In the genomic region with DNA sequence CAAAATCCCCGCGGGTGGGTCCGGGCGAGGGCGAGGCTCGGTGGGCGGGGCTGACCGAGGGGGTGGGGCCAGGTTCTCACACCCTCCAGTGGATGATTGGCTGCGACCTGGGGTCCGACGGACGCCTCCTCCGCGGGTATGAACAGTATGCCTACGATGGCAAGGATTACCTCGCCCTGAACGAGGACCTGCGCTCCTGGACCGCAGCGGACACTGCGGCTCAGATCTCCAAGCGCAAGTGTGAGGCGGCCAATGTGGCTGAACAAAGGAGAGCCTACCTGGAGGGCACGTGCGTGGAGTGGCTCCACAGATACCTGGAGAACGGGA, we compare ENCODE assay signal across 10 cellular contexts. TPM values are rescaled to one million over a fixed set of nuclear protein-coding genes. Genes with fewer than 3 reads are reported as not detected.
A peak's percentile ranks its signal among the peaks of the same experiment; 100 is the strongest.
DNase-seq lines count a peak whose midpoint lies in the region; ATAC-seq and TF ChIP-seq lines count a peak whose summit lies in the region.
"Had no signal": no experiment of that assay in that cellular context is flagged by ENCODE, and none has a peak within 500 bp of the region (broad histone marks: within the 10 kb centered on the region; RNA-seq: fewer than 3 reads in every experiment).

No MANE protein-coding gene starts in this region.

- H3K36me3 ChIP-seq in Peyer's patch: no peaks in the 10 kb centered on the region

- H3K4me1 ChIP-seq in Peyer's patch: peaks cover 0 to 10% (median 0%) of the 10 kb centered on the region in 4 donors

- no peak overlapping the region for H3K27ac ChIP-seq in Peyer's patch

- no peak for TF ChIP-seq POLR2A in Peyer's patch (IDR thresholded peaks at IDR 0.05)

- peak overlapping the region; percentile 1 to 37 (median 32) for H3K4me3 ChIP-seq in Peyer's patch

- H3K9me3 ChIP-seq in Peyer's patch: no peaks in the 10 kb centered on the region

- DNase-seq in Peyer's patch: no peak
- peak; percentile 44 for DNase-seq in activated naive CD4-positive, alpha-beta T cell treated with anti-CD3 and anti-CD28 coated beads, Interleukin-2, amount 50 U/mL, for 16 hours
- DNase-seq in iPS-NIHi11 (ENCODE audit: low spot score): peak; percentile 72
- DNase-seq in stimulated activated CD4-positive, alpha-beta T cell treated with anti-CD3 and anti-CD28 coated beads, TNF-alpha, amount 100 ng/mL, for 48 hours (ENCODE audit: low read depth in 3 of 3): peak in 2 of 3 donors; percentile 23 to 31
- no peak for DNase-seq in HK-2 (ENCODE audit: unreplicated experiment)
- no peak for DNase-seq in EL
- DNase-seq in NCI-H2171 treated with DMSO at 0.1 percent for 48 hours (lab: John Stamatoyannopoulos, UW): no peak
- DNase-seq: aorta, NCI-H1930 had no signal

- H3K27me3 ChIP-seq in Peyer's patch: peaks cover 0 to 5% of the 10 kb centered on the region in 2 donors

- no peak for ATAC-seq in HG02571 (IDR thresholded peaks at IDR 0.05; ENCODE audit: unreplicated experiment)

- TF ChIP-seq CTCF in Peyer's patch (IDR thresholded peaks at IDR 0.05): no peak

RNA-seq across cellular contexts. Expression of a gene that starts 0.8 kb away (rescaled TPM):
- total RNA-seq in Peyer's patch: under 1 TPM in 1 of 4 donors, not detected in 3; 0.67 TPM

Comparison
In these comparisons a context has a peak if more than half of its experiments do, and no peak if none do; other contexts are left out.
1. DNase-seq: peak in activated naive CD4-positive, alpha-beta T cell treated with anti-CD3 and anti-CD28 coated beads, Interleukin-2, amount 50 U/mL, for 16 hours (single experiment), iPS-NIHi11 (single experiment) and stimulated activated CD4-positive, alpha-beta T cell treated with anti-CD3 and anti-CD28 coated beads, TNF-alpha, amount 100 ng/mL, for 48 hours (2 of 3); none in Peyer's patch (0 of 3), HK-2 (single experiment), EL (single experiment) and NCI-H2171 treated with DMSO at 0.1 percent for 48 hours (single experiment).